Comparison of ENCODE assay signal across 13 cellular contexts in the genomic region with DNA sequence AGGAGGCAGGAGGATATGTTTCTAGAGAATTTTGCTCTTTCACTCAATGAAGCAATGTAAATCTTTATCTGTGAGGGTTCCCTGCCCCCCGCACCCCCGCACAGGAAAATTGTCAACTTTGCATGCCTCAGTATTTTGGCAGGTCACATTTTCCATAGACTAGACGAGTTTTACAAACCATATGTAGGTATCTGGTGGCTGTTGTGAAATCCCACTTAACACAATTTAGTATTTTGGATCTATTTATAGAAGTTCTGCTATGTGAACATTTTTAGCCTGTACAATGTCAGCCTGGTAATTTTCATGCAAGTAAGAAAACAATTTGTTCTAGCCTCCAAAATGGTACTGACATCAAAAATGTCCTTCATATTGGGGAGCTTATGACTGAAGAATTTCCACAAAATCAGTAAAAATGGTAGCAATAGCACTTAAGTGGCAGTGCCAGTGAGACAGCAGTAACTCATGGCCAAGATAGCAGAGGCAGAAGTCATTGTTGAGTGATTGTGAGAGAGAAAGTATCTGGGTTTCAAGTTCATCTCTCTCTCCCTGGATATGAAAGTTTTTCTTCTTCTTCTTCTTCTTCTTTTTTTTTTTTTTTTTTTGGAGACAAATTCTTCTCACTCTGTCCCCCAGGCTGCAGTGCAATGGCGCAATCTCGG. TPM values are rescaled to one million over a fixed set of nuclear protein-coding genes. Genes with fewer than 3 reads are reported as not detected.
DNase-seq lines count a peak whose midpoint lies in the region; ATAC-seq and TF ChIP-seq lines count a peak whose summit lies in the region.
"Had no signal": no experiment of that assay in that cellular context is flagged by ENCODE, and none has a peak within 500 bp of the region (broad histone marks: within the 10 kb centered on the region; RNA-seq: fewer than 3 reads in every experiment).

No MANE protein-coding gene starts in this region.

- H3K27ac ChIP-seq in right atrium auricular region = peak overlapping the region in 1 of 2 donors; percentile 24
- peak overlapping the region in 1 of 4 donors; percentile 2 for H3K27ac ChIP-seq in gastrocnemius medialis
- H3K27ac ChIP-seq: RWPE1, WERI-Rb-1 had no signal

- H3K4me3 ChIP-seq in right atrium auricular region = no peak overlapping the region
- H3K4me3 ChIP-seq in gastrocnemius medialis = no peak overlapping the region

- H3K9me3 ChIP-seq in right atrium auricular region (no peaks in the 10 kb centered on the region), gastrocnemius medialis (no peaks in the 10 kb centered on the region)

- TF ChIP-seq CTCF in right atrium auricular region (IDR thresholded peaks at IDR 0.05) (no peak), gastrocnemius medialis (IDR thresholded peaks at IDR 0.05 in 4 of 5, conservative IDR thresholded peaks at IDR 0.05 in 1 of 5) (no peak)

- intact Hi-C loops in Right ventricle myocardium inferior (cut with DNase I) = no loop called here
- intact Hi-C loops in gastrocnemius medialis (cut with DNase I; ENCODE audit: low total_unique reads) = no loop called here

- H3K4me1 ChIP-seq in right atrium auricular region (no peaks in the 10 kb centered on the region), gastrocnemius medialis (no peaks in the 10 kb centered on the region)

- peak overlapping the region; percentile 47 for H3K27ac Mint-ChIP-seq in stimulated activated naive B cell treated with anti-CD40 and anti-IgM and Interleukin-4, amounts not matched to agents 10 μg/mL and 1 μg/mL and 100 μg/mL, for 72 hours
- H3K27ac Mint-ChIP-seq: naive thymus-derived CD8-positive, alpha-beta T cell had no signal

- peak; percentile 28 for ATAC-seq in Right ventricle myocardium inferior
- ATAC-seq in HG02885 (IDR thresholded peaks at IDR 0.05; ENCODE audit: poor library complexity, unreplicated experiment) = peak; percentile 68
- peak; percentile 80 to 84 for ATAC-seq in stimulated activated naive B cell treated with anti-CD40 and anti-IgM and Interleukin-4, amounts not matched to agents 10 μg/mL and 1 μg/mL and 100 μg/mL, for 72 hours (replicated peaks)
- no peak for ATAC-seq in gastrocnemius medialis
- no peak for ATAC-seq in HG02798 (IDR thresholded peaks at IDR 0.05; ENCODE audit: poor library complexity, unreplicated experiment)
- ATAC-seq: naive thymus-derived CD8-positive, alpha-beta T cell had no signal

- no peaks in the 10 kb centered on the region for H3K27me3 Mint-ChIP-seq in stimulated activated naive B cell treated with anti-CD40 and anti-IgM and Interleukin-4, amounts not matched to agents 10 μg/mL and 1 μg/mL and 100 μg/mL, for 72 hours

- H3K4me1 Mint-ChIP-seq in stimulated activated naive B cell treated with anti-CD40 and anti-IgM and Interleukin-4, amounts not matched to agents 10 μg/mL and 1 μg/mL and 100 μg/mL, for 72 hours = peaks cover 22 to 39% of the 10 kb centered on the region in 2 donors

- H3K36me3 Mint-ChIP-seq in stimulated activated naive B cell treated with anti-CD40 and anti-IgM and Interleukin-4, amounts not matched to agents 10 μg/mL and 1 μg/mL and 100 μg/mL, for 72 hours = no peaks in the 10 kb centered on the region
- H3K36me3 Mint-ChIP-seq: naive thymus-derived CD8-positive, alpha-beta T cell had no signal

- H3K36me3 ChIP-seq in right atrium auricular region = no peaks in the 10 kb centered on the region
- H3K36me3 ChIP-seq in gastrocnemius medialis = no peaks in the 10 kb centered on the region
- H3K36me3 ChIP-seq: WERI-Rb-1 had no signal

- H3K4me3 Mint-ChIP-seq in stimulated activated naive B cell treated with anti-CD40 and anti-IgM and Interleukin-4, amounts not matched to agents 10 μg/mL and 1 μg/mL and 100 μg/mL, for 72 hours = peak overlapping the region; percentile 6 to 30
- H3K4me3 Mint-ChIP-seq: naive thymus-derived CD8-positive, alpha-beta T cell had no signal

- peaks cover 0 to 3% of the 10 kb centered on the region in 2 donors for H3K9me3 Mint-ChIP-seq in stimulated activated naive B cell treated with anti-CD40 and anti-IgM and Interleukin-4, amounts not matched to agents 10 μg/mL and 1 μg/mL and 100 μg/mL, for 72 hours
- H3K9me3 Mint-ChIP-seq: naive thymus-derived CD8-positive, alpha-beta T cell had no signal

- in situ Hi-C loops in gastrocnemius medialis (cut with MboI; ENCODE audit: low sequenced_read_pairs in 4 of 4) = loop anchor here in 2 of 4 donors (25.0 kb wide), 1 partner anchor 455 kb away; a partner anchor contains a TSS

- DNase-seq in Right ventricle myocardium inferior (ENCODE audit: missing footprints) (no peak), right atrium auricular region (ENCODE audit: low spot score) (no peak), amniotic epithelial cell (ENCODE audit: low read depth) (peak; percentile 20), gastrocnemius medialis (no peak), glomerular visceral epithelial cell (ENCODE audit: extremely low spot score) (no peak)
- no peak for DNase-seq in stimulated activated naive B cell treated with anti-CD40 and anti-IgM and Interleukin-4, amounts not matched to agents 10 μg/mL and 1 μg/mL and 100 μg/mL, for 72 hours
- DNase-seq: DND-41; naive thymus-derived CD8-positive, alpha-beta T cell; NCI-H2227 treated with DMSO at 0.1 percent for 48 hours; WERI-Rb-1 had no signal

- H3K27me3 ChIP-seq in right atrium auricular region (no peaks in the 10 kb centered on the region), gastrocnemius medialis (no peaks in the 10 kb centered on the region)

- TF ChIP-seq POLR2A in gastrocnemius medialis (IDR thresholded peaks at IDR 0.05) = no peak

RNA-seq across cellular contexts. Expression of a gene that starts 12.4 kb away (rescaled TPM):
- total RNA-seq in Right ventricle myocardium inferior = 36.2 TPM
- total RNA-seq in right atrium auricular region = 10 to 100 TPM; 29.8 to 35.1 TPM
- 10 to 100 TPM; 14.5 to 43.7 (median 20.1) TPM for total RNA-seq in gastrocnemius medialis

RNA-seq across cellular contexts. Expression of a gene that starts 38.4 kb away (rescaled TPM):
- total RNA-seq in Right ventricle myocardium inferior (128 TPM), right atrium auricular region (100 to 1,000 TPM; 101 to 215 TPM), gastrocnemius medialis (100 to 1,000 TPM in 3 of 4 donors, 10 to 100 TPM in 1; 84.4 to 157 (median 126) TPM)

Comparison
In these comparisons a context has a peak if more than half of its experiments do, and no peak if none do; other contexts are left out.
1. ATAC-seq: peak in Right ventricle myocardium inferior (single experiment), HG02885 (single experiment) and stimulated activated naive B cell treated with anti-CD40 and anti-IgM and Interleukin-4, amounts not matched to agents 10 μg/mL and 1 μg/mL and 100 μg/mL, for 72 hours (2 of 2); none in gastrocnemius medialis (0 of 2) and HG02798 (single experiment).